ENCODE assay signal across 9 cellular contexts in the genomic region with DNA sequence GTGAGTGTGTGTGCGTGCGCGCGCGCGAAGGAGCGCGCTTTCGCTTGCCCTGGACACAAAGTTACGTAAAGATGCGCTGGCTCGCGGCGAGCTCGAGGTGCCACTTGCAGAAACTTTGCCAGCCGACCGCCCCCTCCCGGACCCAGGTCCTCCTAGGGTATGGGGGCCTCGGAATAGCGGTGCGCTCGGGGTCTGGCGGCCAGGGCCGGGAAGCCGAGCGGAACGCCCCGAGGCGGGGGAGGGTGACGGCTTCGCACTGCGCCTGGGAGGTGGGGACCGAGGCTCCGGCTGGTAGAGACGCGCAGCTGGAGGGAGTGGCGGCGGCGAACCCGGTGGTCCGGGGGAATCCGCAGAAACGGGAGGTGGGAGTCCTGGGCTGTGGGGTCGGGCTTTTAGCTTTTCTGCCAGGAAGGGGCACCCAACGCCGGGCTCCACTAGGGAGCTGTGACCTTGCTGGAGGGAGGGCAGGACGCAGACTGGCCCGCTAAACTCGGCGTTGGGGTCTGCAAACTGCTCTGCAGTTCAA. TPM values are rescaled to one million over a fixed set of nuclear protein-coding genes. Genes with fewer than 3 reads are reported as not detected.
DNase-seq lines count a peak whose midpoint lies in the region; ATAC-seq and TF ChIP-seq lines count a peak whose summit lies in the region.
"Had no signal": no experiment of that assay in that cellular context is flagged by ENCODE, and none has a peak within 500 bp of the region (broad histone marks: within the 10 kb centered on the region; RNA-seq: fewer than 3 reads in every experiment).

No MANE protein-coding gene starts in this region.

- H3K4me1 Mint-ChIP-seq in activated CD8-positive, alpha-beta memory T cell treated with anti-CD3 and anti-CD28 coated beads, Interleukin-2, amount 10 ng/mL, durations not matched to agents 7 days and 5 days = peaks cover 28% of the 10 kb centered on the region

- H3K4me3 ChIP-seq in hepatocyte = no peak overlapping the region
- H3K4me3 ChIP-seq: K562 had no signal

- DNase-seq in activated CD4-positive, alpha-beta T cell treated with anti-CD3 and anti-CD28 coated beads for 48 hours = peak; percentile 47
- no peak for DNase-seq in activated CD4-positive, alpha-beta T cell treated with anti-CD3 and anti-CD28 coated beads, Interleukin-2, amount 50 U/mL, for 4 hours
- DNase-seq in activated CD8-positive, alpha-beta memory T cell treated with anti-CD3 and anti-CD28 coated beads, Interleukin-2, amount 10 ng/mL, durations not matched to agents 7 days and 5 days = no peak
- peak; percentile 21 for DNase-seq in hepatocyte (ENCODE audit: low spot score)
- peak; percentile 27 for DNase-seq in stimulated activated naive CD8-positive, alpha-beta T cell treated with anti-CD3 and anti-CD28 coated beads, Interleukin-15, Interleukin-2, amounts not matched to agents 100 U/mL and 50 U/mL, for 24 hours
- DNase-seq in NK-92 (lab: John Stamatoyannopoulos, UW; ENCODE audit: unreplicated experiment) = no peak
- DNase-seq in NOMO-1 treated with DMSO at 0.1 percent for 48 hours (lab: John Stamatoyannopoulos, UW; ENCODE audit: unreplicated experiment) = no peak

- H3K27me3 ChIP-seq in hepatocyte = peaks cover 99% of the 10 kb centered on the region

- no peaks in the 10 kb centered on the region for H4K20me1 ChIP-seq in hepatocyte (ENCODE audit: insufficient read depth, poor library complexity, severe bottlenecking)

- H3K9me2 ChIP-seq in hepatocyte (replicated peaks; ENCODE audit: insufficient read depth) = no peaks in the 10 kb centered on the region

- H3K36me3 ChIP-seq in hepatocyte (replicated peaks; ENCODE audit: insufficient read depth, low read depth) = no peaks in the 10 kb centered on the region

- ATAC-seq in activated CD8-positive, alpha-beta memory T cell treated with anti-CD3 and anti-CD28 coated beads, Interleukin-2, amount 10 ng/mL, durations not matched to agents 7 days and 5 days = peak; percentile 30
- no peak for ATAC-seq in stimulated activated naive CD8-positive, alpha-beta T cell treated with anti-CD3 and anti-CD28 coated beads, Interleukin-15, Interleukin-2, amounts not matched to agents 100 U/mL and 50 U/mL, for 24 hours
- ATAC-seq in GM21723 (IDR thresholded peaks at IDR 0.05; ENCODE audit: unreplicated experiment) = no peak
- ATAC-seq: K562 had no signal

- H3K79me2 ChIP-seq in hepatocyte = no peaks in the 10 kb centered on the region

- H2AFZ ChIP-seq in hepatocyte = no peak overlapping the region

- H3K4me1 ChIP-seq in hepatocyte (ENCODE audit: insufficient read depth) = peaks cover 31% of the 10 kb centered on the region

- H3K27ac ChIP-seq in hepatocyte = no peak overlapping the region

- H3K9me3 ChIP-seq in hepatocyte (ENCODE audit: low read depth) = no peaks in the 10 kb centered on the region

- H3K4me3 Mint-ChIP-seq in activated CD8-positive, alpha-beta memory T cell treated with anti-CD3 and anti-CD28 coated beads, Interleukin-2, amount 10 ng/mL, durations not matched to agents 7 days and 5 days = peak overlapping the region; percentile 52

- CTCF ChIA-PET in activated CD8-positive, alpha-beta memory T cell treated with anti-CD3 and anti-CD28 coated beads, Interleukin-2, amount 10 ng/mL, durations not matched to agents 7 days and 5 days (lab: Charles Lee) = no interaction called here

- H3K9me3 Mint-ChIP-seq in activated CD8-positive, alpha-beta memory T cell treated with anti-CD3 and anti-CD28 coated beads, Interleukin-2, amount 10 ng/mL, durations not matched to agents 7 days and 5 days (ENCODE audit: low read depth) = no peaks in the 10 kb centered on the region

- H3K4me2 ChIP-seq in hepatocyte = peak overlapping the region; percentile 89

- H3K27ac Mint-ChIP-seq in activated CD8-positive, alpha-beta memory T cell treated with anti-CD3 and anti-CD28 coated beads, Interleukin-2, amount 10 ng/mL, durations not matched to agents 7 days and 5 days = peak overlapping the region; percentile 18

- 1% methylated on average over 47 of the region's 50 CpGs for WGBS in hepatocyte (ENCODE audit: low lambda C conversion rate, missing lambda C conversion rate)

- peaks cover 93% of the 10 kb centered on the region for H3K27me3 Mint-ChIP-seq in activated CD8-positive, alpha-beta memory T cell treated with anti-CD3 and anti-CD28 coated beads, Interleukin-2, amount 10 ng/mL, durations not matched to agents 7 days and 5 days

- TF ChIP-seq CTCF in hepatocyte (IDR thresholded peaks at IDR 0.05; ENCODE audit: poor library complexity) = no peak

- no peaks in the 10 kb centered on the region for H3K36me3 Mint-ChIP-seq in activated CD8-positive, alpha-beta memory T cell treated with anti-CD3 and anti-CD28 coated beads, Interleukin-2, amount 10 ng/mL, durations not matched to agents 7 days and 5 days

RNA-seq across cellular contexts. Expression of gene RFX4, which starts 0.8 kb away (rescaled TPM):
- not detected for total RNA-seq in activated CD8-positive, alpha-beta memory T cell treated with anti-CD3 and anti-CD28 coated beads, Interleukin-2, amount 10 ng/mL, durations not matched to agents 7 days and 5 days
- total RNA-seq in hepatocyte = not detected in 2 replicates
- not detected in 2 replicates for polyA plus RNA-seq in hepatocyte
- total RNA-seq: K562 had no signal
- polyA plus RNA-seq: K562 had no signal

Comparison
In these comparisons a context has a peak if more than half of its experiments do, and no peak if none do; other contexts are left out.
1. DNase-seq: peak in activated CD4-positive, alpha-beta T cell treated with anti-CD3 and anti-CD28 coated beads for 48 hours (single experiment), hepatocyte (single experiment) and stimulated activated naive CD8-positive, alpha-beta T cell treated with anti-CD3 and anti-CD28 coated beads, Interleukin-15, Interleukin-2, amounts not matched to agents 100 U/mL and 50 U/mL, for 24 hours (single experiment); none in activated CD4-positive, alpha-beta T cell treated with anti-CD3 and anti-CD28 coated beads, Interleukin-2, amount 50 U/mL, for 4 hours (0 of 2), activated CD8-positive, alpha-beta memory T cell treated with anti-CD3 and anti-CD28 coated beads, Interleukin-2, amount 10 ng/mL, durations not matched to agents 7 days and 5 days (single experiment), NK-92 (single experiment) and NOMO-1 treated with DMSO at 0.1 percent for 48 hours (single experiment).